ENCODE assay signal across 8 cellular contexts in the genomic region with DNA sequence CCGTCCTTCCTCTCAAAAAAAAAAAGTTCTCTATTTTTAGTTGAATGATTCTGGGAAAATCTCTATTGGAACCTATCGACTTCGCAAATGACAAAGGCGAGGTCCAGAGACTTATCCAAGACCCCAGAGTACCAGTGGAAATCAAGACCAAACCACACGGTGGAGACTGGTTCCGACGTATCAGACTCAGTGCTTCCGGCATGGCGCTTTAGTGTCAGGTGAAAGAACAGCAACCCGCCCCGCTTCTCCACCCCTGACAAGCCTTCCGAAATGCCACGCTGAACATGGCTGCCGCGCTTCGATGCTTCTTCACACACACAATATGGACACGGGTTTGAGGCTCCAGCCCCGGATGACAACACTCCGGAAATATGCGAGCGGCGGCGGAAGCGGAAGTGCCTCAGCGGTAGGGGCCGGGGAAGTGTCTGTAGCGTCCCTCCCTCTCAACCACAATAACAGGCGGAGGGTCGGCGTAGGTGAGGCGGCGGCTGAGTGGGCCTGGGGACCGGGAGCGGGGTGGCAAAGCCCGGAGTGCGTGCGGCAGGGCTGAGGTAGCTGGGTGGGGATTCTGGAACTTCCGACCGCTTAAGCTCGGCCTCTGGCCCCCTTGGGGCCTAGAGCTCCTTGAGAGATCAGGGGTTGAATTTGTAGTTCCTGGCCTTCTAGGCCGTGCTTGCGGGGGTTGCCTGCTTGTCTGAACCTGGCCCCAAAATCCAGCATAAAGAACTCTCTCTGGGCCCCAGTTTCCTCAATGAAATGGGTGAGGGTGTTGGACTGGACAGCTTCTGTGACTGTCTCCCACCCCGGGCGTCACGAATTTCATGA. TPM values are rescaled to one million over a fixed set of nuclear protein-coding genes. Genes with fewer than 3 reads are reported as not detected.
A peak's percentile ranks its signal among the peaks of the same experiment; 100 is the strongest.
DNase-seq lines count a peak whose midpoint lies in the region; ATAC-seq and TF ChIP-seq lines count a peak whose summit lies in the region.

Gene FBXO38, plus strand, starts transcription at position 395 of the 825 bp plus-strand sequence. CDS start 10,819 bp downstream, outside the sequence.

- DNase-seq in AG08395 (ENCODE audit: low spot score) (peak; percentile 96), NCI-H2227 (lab: John Stamatoyannopoulos, UW; ENCODE audit: unreplicated experiment) (peak; percentile 96), WERI-Rb-1 (peak; percentile 97), mammary epithelial cell (peak; percentile 97)

- CTCF ChIA-PET in mammary epithelial cell (lab: Charles Lee; ENCODE audit: low non-redundant PET): no interaction called here

- no TSS peak for BruUV-seq in mammary epithelial cell (replicated peaks; lab: Mats Ljungman, UMichigan)

- H3K4me1 ChIP-seq in mammary epithelial cell (ENCODE audit: insufficient read depth, low read length) (peaks cover 27% of the 10 kb centered on the region), iPS-20b (ENCODE audit: insufficient read depth, low read length) (0 out of 2 replicates have a peak, but pooled peaks cover 5% of the 10 kb centered on the region)

- H3K36me3 ChIP-seq in WERI-Rb-1: peaks cover 4% of the 10 kb centered on the region; the same call in 1 of the 2 replicates
- H3K36me3 ChIP-seq in mammary epithelial cell (ENCODE audit: insufficient read depth, low read length): no peaks in the 10 kb centered on the region
- peaks cover 5% of the 10 kb centered on the region; the same call in 1 of the 2 replicates for H3K36me3 ChIP-seq in iPS-20b (ENCODE audit: insufficient read depth, low read depth, low read length)

- WGBS in mammary epithelial cell (ENCODE audit: low coverage, missing lambda C conversion rate): 2% methylated on average over 37 of the region's 45 CpGs

- H3K79me2 ChIP-seq in mammary epithelial cell (ENCODE audit: insufficient read depth, low read length): peaks cover 49% of the 10 kb centered on the region

- no peak for TF ChIP-seq CTCF in WERI-Rb-1 (IDR thresholded peaks at IDR 0.05; ENCODE audit: low read depth, low read length)
- TF ChIP-seq CTCF in mammary epithelial cell (conservative IDR thresholded peaks at IDR 0.05 in 1 of 2, IDR thresholded peaks at IDR 0.05 in 1 of 2; ENCODE audit: extremely low read depth in 1 of 2, insufficient read depth in 1 of 2, low read depth in 1 of 2, low read length in 2 of 2): peak in 1 of 2 donors; percentile 28

- ATAC-seq in GM18873 (IDR thresholded peaks at IDR 0.05; ENCODE audit: low FRiP score, unreplicated experiment): peak; percentile 100
- peak; percentile 98 for ATAC-seq in HG03139 (IDR thresholded peaks at IDR 0.05; ENCODE audit: unreplicated experiment)

- H3K9ac ChIP-seq in mammary epithelial cell (ENCODE audit: insufficient read depth, low read length): peak within 1 kb of the TSS; percentile 98
- H3K9ac ChIP-seq in iPS-20b (ENCODE audit: low read depth, low read length): peak within 1 kb of the TSS; percentile 95

- H3K27ac ChIP-seq in WERI-Rb-1 (peak within 1 kb of the TSS; percentile 80), mammary epithelial cell (ENCODE audit: insufficient read depth, low read depth, low read length) (peak within 1 kb of the TSS; percentile 88), iPS-20b (ENCODE audit: low read length) (peak within 1 kb of the TSS; percentile 72), skin epidermis (peak within 1 kb of the TSS; percentile 84 to 98 (median 94))

- H3K9me3 ChIP-seq in WERI-Rb-1 (ENCODE audit: severe bottlenecking) (no peaks in the 10 kb centered on the region), mammary epithelial cell (replicated peaks; ENCODE audit: insufficient read depth, low read length) (no peaks in the 10 kb centered on the region), iPS-20b (ENCODE audit: insufficient read depth, low read depth, low read length) (no peaks in the 10 kb centered on the region)

- H3K4me3 ChIP-seq in WERI-Rb-1 (ENCODE audit: low read depth, low read length) (peak within 1 kb of the TSS; percentile 93), mammary epithelial cell (replicated peaks in 1 of 3; ENCODE audit: insufficient read depth in 1 of 3, low read depth in 2 of 3, low read length in 3 of 3) (peak within 1 kb of the TSS; percentile 85 to 86 (median 86)), iPS-20b (ENCODE audit: low read length) (peak within 1 kb of the TSS; percentile 96), skin epidermis (peak within 1 kb of the TSS; percentile 71 to 91 (median 80))

- H3K27me3 ChIP-seq in WERI-Rb-1 (ENCODE audit: insufficient read depth, low read depth, severe bottlenecking): no peaks in the 10 kb centered on the region
- H3K27me3 ChIP-seq in mammary epithelial cell (ENCODE audit: insufficient read depth, low read length): no peaks in the 10 kb centered on the region
- H3K27me3 ChIP-seq in iPS-20b (ENCODE audit: insufficient read depth, low read length): no peaks in the 10 kb centered on the region

- dilution Hi-C loops in mammary epithelial cell (cut with HindIII; ENCODE audit: low sequenced_read_pairs): no loop called here

- no peaks in the 10 kb centered on the region for H4K20me1 ChIP-seq in mammary epithelial cell (ENCODE audit: insufficient read depth, low read length)

- intact Hi-C loops in mammary epithelial cell (cut with micrococcal nuclease): no loop called here

- in situ Hi-C loops in mammary epithelial cell (cut with MboI; ENCODE audit: low sequenced_read_pairs in 2 of 2): no loop called here

- peak within 1 kb of the TSS; percentile 92 for H3K4me2 ChIP-seq in mammary epithelial cell (ENCODE audit: insufficient read depth, low read depth, low read length)

- peak within 1 kb of the TSS; percentile 78 for H2AFZ ChIP-seq in mammary epithelial cell (ENCODE audit: low read depth, low read length)

RNA-seq across cellular contexts. Expression of gene FBXO38, which starts in this region (rescaled TPM):
- total RNA-seq in mammary epithelial cell: 10 to 100 TPM; 37.5 to 64.5 TPM
- polyA plus RNA-seq in mammary epithelial cell: 11.3 TPM
- 107 TPM for polyA minus RNA-seq in mammary epithelial cell

Comparison
In these comparisons a context has a peak if more than half of its experiments do, and no peak if none do; other contexts are left out.
1. Peak in every context shown above with its lines: DNase-seq, ATAC-seq, H3K4me3 ChIP-seq and H3K27ac ChIP-seq.